In the genomic region with DNA sequence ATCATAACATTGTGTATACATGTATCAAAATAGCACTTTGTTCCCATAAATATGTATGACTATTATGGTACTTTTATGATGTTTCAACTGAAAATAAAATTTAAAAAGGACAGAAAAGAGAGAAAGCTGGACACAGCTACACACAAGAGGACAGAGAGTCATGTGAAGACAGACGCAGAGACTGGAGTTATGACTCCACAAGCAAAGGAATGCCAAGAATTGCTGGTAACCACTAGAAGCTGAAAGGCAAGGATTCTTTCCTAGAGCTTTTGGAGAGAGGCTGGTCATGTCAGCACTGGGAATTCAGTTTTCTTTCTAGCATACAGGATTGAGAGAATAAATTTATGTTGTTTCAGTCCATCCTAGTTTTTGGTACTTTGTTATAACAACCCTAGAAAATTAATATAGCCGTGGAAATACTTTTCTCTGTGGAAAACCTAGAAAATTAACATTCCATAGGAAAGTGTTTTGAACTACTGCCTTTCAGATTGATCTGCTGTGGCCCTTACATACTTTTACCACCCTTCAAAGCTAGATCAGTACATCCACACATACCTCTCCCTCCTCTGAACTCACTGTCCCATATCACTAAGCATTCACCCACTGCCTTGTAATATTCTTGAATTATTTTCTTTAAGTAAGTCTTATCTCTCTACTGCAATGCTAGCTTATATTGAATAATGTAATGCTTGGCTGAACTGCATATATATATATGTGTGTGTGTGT, we compare ENCODE assay signal across 12 cellular contexts.
A peak's percentile ranks its signal among the peaks of the same experiment; 100 is the strongest.
DNase-seq lines count a peak whose midpoint lies in the region; ATAC-seq lines count a peak whose summit lies in the region.
"Had no signal": no experiment of that assay in that cellular context is flagged by ENCODE, and none has a peak within 500 bp of the region (broad histone marks: within the 10 kb centered on the region; RNA-seq: fewer than 3 reads in every experiment).

No MANE protein-coding gene starts in this region.

- H3K4me2 ChIP-seq in GM23248 (ENCODE audit: unreplicated experiment) (peak overlapping the region; percentile 17), skeletal muscle satellite cell (ENCODE audit: low read length) (peak overlapping the region; percentile 36)

- H3K36me3 Mint-ChIP-seq in activated CD4-positive, alpha-beta T cell treated with anti-CD3 and anti-CD28 coated beads for 36 hours (ENCODE audit: low read depth) = no peaks in the 10 kb centered on the region
- H3K36me3 Mint-ChIP-seq: brain had no signal

- H3K79me2 ChIP-seq in GM23248 (ENCODE audit: insufficient read depth) = no peaks in the 10 kb centered on the region

- no peak for ATAC-seq in activated CD4-positive, alpha-beta T cell treated with anti-CD3 and anti-CD28 coated beads for 36 hours

- H3K9ac ChIP-seq in GM23248 (no peak overlapping the region), skeletal muscle satellite cell (ENCODE audit: low read depth, low read length) (peak overlapping the region; percentile 79)

- no peaks in the 10 kb centered on the region for H3K27me3 ChIP-seq in GM23248 (replicated peaks; ENCODE audit: insufficient read depth)
- no peaks in the 10 kb centered on the region for H3K27me3 ChIP-seq in skeletal muscle satellite cell (ENCODE audit: control insufficient read depth, insufficient read depth, low read length)

- 29 to 30% methylated on average over 2 of the region's 2 CpGs for whole genome bisulfite sequencing in GM23248 (ENCODE audit: low coverage in 1 of 2, low lambda C conversion rate in 2 of 2, missing lambda C conversion rate in 2 of 2), 2 experiments

- no peaks in the 10 kb centered on the region for H3K36me3 ChIP-seq in GM23248 (ENCODE audit: low read depth)
- no peaks in the 10 kb centered on the region for H3K36me3 ChIP-seq in skeletal muscle satellite cell (ENCODE audit: insufficient read depth, low read length)

- in situ Hi-C loops in GM23248 (cut with MboI) = no loop called here

- peak overlapping the region; percentile 42 for H3K27ac ChIP-seq in GM23248

- intact Hi-C loops in activated CD4-positive, alpha-beta T cell treated with anti-CD3 and anti-CD28 coated beads for 36 hours (cut with DNase I, micrococcal nuclease) = no loop called here

- no peaks in the 10 kb centered on the region for H3K27me3 Mint-ChIP-seq in activated CD4-positive, alpha-beta T cell treated with anti-CD3 and anti-CD28 coated beads for 36 hours
- H3K27me3 Mint-ChIP-seq: brain had no signal

- CTCF ChIA-PET in activated CD4-positive, alpha-beta T cell treated with anti-CD3 and anti-CD28 coated beads for 36 hours (lab: Charles Lee) = no interaction called here

- peaks cover 41% of the 10 kb centered on the region for H3K4me1 ChIP-seq in GM23248 (ENCODE audit: insufficient read depth)
- peaks cover 48% of the 10 kb centered on the region for H3K4me1 ChIP-seq in skeletal muscle satellite cell (ENCODE audit: control insufficient read depth, insufficient read depth, low read length)

- H3K9me3 Mint-ChIP-seq in activated CD4-positive, alpha-beta T cell treated with anti-CD3 and anti-CD28 coated beads for 36 hours (ENCODE audit: low read depth) = no peaks in the 10 kb centered on the region
- H3K9me3 Mint-ChIP-seq: T-helper 2 cell treated with Interferon-gamma antibody and Interleukin-4, amounts not matched to agents 5 μg/mL and 100 μg/mL, for 36 hours had no signal

- POLR2A ChIA-PET in activated CD4-positive, alpha-beta T cell treated with anti-CD3 and anti-CD28 coated beads for 36 hours (lab: Charles Lee) = no interaction called here

- no peaks in the 10 kb centered on the region for H4K20me1 ChIP-seq in GM23248 (ENCODE audit: insufficient read depth)

- DNase-seq in GM23248 (peak; percentile 87), SW 1271 (lab: John Stamatoyannopoulos, UW) (peak; percentile 25 to 67), fibroblast of the conjunctiva (ENCODE audit: low read depth) (peak; percentile 66), GOT3 (lab: John Stamatoyannopoulos, UW) (no peak), DMS153 treated with DMSO at 0.1 percent for 48 hours (lab: John Stamatoyannopoulos, UW; ENCODE audit: unreplicated experiment) (no peak), MV-4-11 (lab: John Stamatoyannopoulos, UW) (no peak)
- no peak for DNase-seq in activated CD4-positive, alpha-beta T cell treated with anti-CD3 and anti-CD28 coated beads for 36 hours
- DNase-seq: DMS79 treated with DMSO at 0.1 percent for 48 hours, small intestine had no signal

- H3K9me2 ChIP-seq in GM23248 (ENCODE audit: insufficient read depth) = no peaks in the 10 kb centered on the region

- H3K4me3 ChIP-seq in GM23248 (no peak overlapping the region), skeletal muscle satellite cell (ENCODE audit: low read length) (no peak overlapping the region)

- H2AFZ ChIP-seq in GM23248 = peak overlapping the region; percentile 37; the same call in 1 of the 2 replicates

- no peak overlapping the region for H3K4me3 Mint-ChIP-seq in activated CD4-positive, alpha-beta T cell treated with anti-CD3 and anti-CD28 coated beads for 36 hours
- H3K4me3 Mint-ChIP-seq: brain; T-helper 2 cell treated with Interferon-gamma antibody and Interleukin-4, amounts not matched to agents 5 μg/mL and 100 μg/mL, for 36 hours had no signal

- H3K9me3 ChIP-seq in GM23248 (ENCODE audit: low read depth) (no peaks in the 10 kb centered on the region), skeletal muscle satellite cell (replicated peaks; ENCODE audit: low read length) (no peaks in the 10 kb centered on the region)

- no peak overlapping the region for H3K27ac Mint-ChIP-seq in activated CD4-positive, alpha-beta T cell treated with anti-CD3 and anti-CD28 coated beads for 36 hours
- H3K27ac Mint-ChIP-seq: brain; T-helper 2 cell treated with Interferon-gamma antibody and Interleukin-4, amounts not matched to agents 5 μg/mL and 100 μg/mL, for 36 hours had no signal

- H3K4me1 Mint-ChIP-seq in activated CD4-positive, alpha-beta T cell treated with anti-CD3 and anti-CD28 coated beads for 36 hours = no peaks in the 10 kb centered on the region
- H3K4me1 Mint-ChIP-seq: brain had no signal

- H3F3A ChIP-seq in GM23248 (ENCODE audit: insufficient read depth) = peaks cover 25% of the 10 kb centered on the region; the same call in 1 of the 2 replicates

Comparison
In these comparisons a context has a peak if more than half of its experiments do, and no peak if none do; other contexts are left out.
1. DNase-seq: peak in GM23248 (single experiment), SW 1271 (2 of 2) and fibroblast of the conjunctiva (single experiment); none in GOT3 (single experiment), DMS153 treated with DMSO at 0.1 percent for 48 hours (single experiment), activated CD4-positive, alpha-beta T cell treated with anti-CD3 and anti-CD28 coated beads for 36 hours (single experiment) and MV-4-11 (single experiment).